9 cellular contexts compared by ENCODE assay signal in the genomic region with DNA sequence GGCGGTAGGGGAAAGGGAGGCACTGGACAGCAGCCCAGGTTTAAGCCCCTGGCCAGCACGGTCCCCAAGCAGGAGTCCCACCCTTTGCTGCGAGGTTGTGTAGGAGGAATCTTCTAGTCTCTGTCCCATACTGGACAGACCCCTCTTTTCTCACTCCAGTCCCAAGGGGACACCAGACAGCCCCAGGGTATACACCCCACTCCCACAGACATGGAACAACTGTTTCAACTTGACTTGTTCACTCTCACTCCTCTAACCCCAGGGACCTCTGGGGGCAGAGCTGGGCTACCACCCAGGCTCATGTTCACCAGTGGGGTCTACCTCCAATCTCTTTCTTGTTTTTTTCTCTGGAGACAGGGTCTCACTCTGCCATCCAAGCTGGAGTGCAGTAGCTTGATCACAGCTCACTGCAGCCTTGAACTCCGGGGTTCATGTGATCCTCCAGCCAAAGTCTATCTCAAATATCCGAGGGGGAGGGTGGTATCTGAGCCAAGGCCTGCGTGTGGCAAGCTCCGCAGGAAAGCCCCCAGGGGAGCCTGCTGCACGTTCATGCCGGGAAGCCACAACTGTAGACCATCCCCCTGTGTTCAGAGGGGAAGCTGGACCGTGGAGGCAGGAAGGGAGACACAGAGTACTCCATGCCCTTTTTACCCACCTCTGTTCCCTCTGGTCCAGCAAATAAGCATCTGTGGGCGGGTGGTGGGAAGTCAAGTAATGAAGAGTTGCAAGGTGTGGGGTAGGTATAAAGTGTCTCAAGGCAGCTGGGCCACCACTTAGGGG. TPM values are rescaled to one million over a fixed set of nuclear protein-coding genes. Genes with fewer than 3 reads are reported as not detected.
DNase-seq lines count a peak whose midpoint lies in the region; ATAC-seq, FAIRE-seq and TF ChIP-seq lines count a peak whose summit lies in the region.
"Had no signal": no experiment of that assay in that cellular context is flagged by ENCODE, and none has a peak within 500 bp of the region (broad histone marks: within the 10 kb centered on the region; RNA-seq: fewer than 3 reads in every experiment).

No MANE protein-coding gene starts in this region.

- H4K91ac ChIP-seq in H9 (ENCODE audit: insufficient read length, low read depth, low read length) = no peak overlapping the region

- ATAC-seq in A549 = no peak
- ATAC-seq in activated naive CD8-positive, alpha-beta T cell treated with anti-CD3 and anti-CD28 coated beads, Interleukin-2, amount 50 U/mL, for 24 hours = no peak
- no peak for ATAC-seq in right lobe of liver
- no peak for ATAC-seq in HG02938 (IDR thresholded peaks at IDR 0.05; ENCODE audit: unreplicated experiment)

- peaks cover 26 to 44% (median 32%) of the 10 kb centered on the region in 3 experiments for H3K36me3 Mint-ChIP-seq in H9 (ENCODE audit: insufficient read depth in 1 of 3, low read depth in 3 of 3)
- H3K36me3 Mint-ChIP-seq in activated naive CD8-positive, alpha-beta T cell treated with anti-CD3 and anti-CD28 coated beads, Interleukin-2, amount 50 U/mL, for 24 hours (ENCODE audit: low read depth) = peaks cover 6% of the 10 kb centered on the region

- 63% methylated on average over 9 of the region's 11 CpGs for WGBS in A549 (ENCODE audit: missing lambda C conversion rate)
- WGBS in H9 (ENCODE audit: extremely low coverage, insufficient read length, low lambda C conversion rate) = no CpG with 5 or more reads among the region's 11 CpGs
- WGBS in right lobe of liver (ENCODE audit: insufficient coverage, low coverage, low lambda C conversion rate, missing lambda C conversion rate) = 22% methylated on average over 6 of the region's 11 CpGs

- peaks cover 12% of the 10 kb centered on the region for H3K23me2 ChIP-seq in H9 (ENCODE audit: insufficient read length, low read depth, low read length, poor library complexity, severe bottlenecking)

- H3K18ac ChIP-seq in H9 (ENCODE audit: insufficient read length, low read depth, low read length) = no peak overlapping the region

- H2BK20ac ChIP-seq in H9 (ENCODE audit: low read depth, low read length, poor library complexity, severe bottlenecking) = no peak overlapping the region

- no peak overlapping the region for H3K23ac ChIP-seq in H9 (ENCODE audit: insufficient read length, low read depth, low read length)

- no peak overlapping the region for H3K14ac ChIP-seq in H9 (ENCODE audit: insufficient read depth, low read length)

- H3K4me2 ChIP-seq in A549 = peak overlapping the region; percentile 97
- H3K4me2 ChIP-seq in H9 (ENCODE audit: insufficient read depth, insufficient read length, low read length) = no peak overlapping the region

- no peak for TF ChIP-seq RAD21 in A549 (conservative IDR thresholded peaks at IDR 0.05 in 1 of 2, IDR thresholded peaks at IDR 0.05 in 1 of 2)

- H3K27ac Mint-ChIP-seq in H9 = no peak overlapping the region
- peak overlapping the region; percentile 77 for H3K27ac Mint-ChIP-seq in activated naive CD8-positive, alpha-beta T cell treated with anti-CD3 and anti-CD28 coated beads, Interleukin-2, amount 50 U/mL, for 24 hours

- H3K4me1 ChIP-seq in A549 = peaks cover 26% of the 10 kb centered on the region
- H3K4me1 ChIP-seq in H9 (ENCODE audit: insufficient read depth, low read length) = no peaks in the 10 kb centered on the region
- peaks cover 0 to 22% (median 11%) of the 10 kb centered on the region in 4 donors for H3K4me1 ChIP-seq in right lobe of liver

- H3K27ac ChIP-seq in A549 (peak overlapping the region in 1 of 2 experiments; percentile 99; a peak in 3 of 6 replicates), H9 (ENCODE audit: insufficient read length, low read depth, low read length) (no peak overlapping the region), right lobe of liver (no peak overlapping the region)

- H4K8ac ChIP-seq in H9 (replicated peaks; ENCODE audit: insufficient read length, low read depth, low read length) = no peak overlapping the region

- intact Hi-C loops in right lobe of liver (cut with DNase I) = no loop called here

- TF ChIP-seq CTCF in A549 (IDR thresholded peaks at IDR 0.05) (no peak), H9 (conservative IDR thresholded peaks at IDR 0.05) (no peak), right lobe of liver (IDR thresholded peaks at IDR 0.05) (no peak)

- no peaks in the 10 kb centered on the region for H3K79me2 ChIP-seq in H9 (ENCODE audit: insufficient read depth, low read length)

- H3K27me3 ChIP-seq in H9 (ENCODE audit: insufficient read depth, low read length) = 0 out of 2 replicates have a peak, but pooled peaks cover 3% of the 10 kb centered on the region
- H3K27me3 ChIP-seq in right lobe of liver = no peaks in the 10 kb centered on the region

- H3K4me1 Mint-ChIP-seq in H9 = peaks cover 13 to 16% of the 10 kb centered on the region in 2 experiments
- H3K4me1 Mint-ChIP-seq in activated naive CD8-positive, alpha-beta T cell treated with anti-CD3 and anti-CD28 coated beads, Interleukin-2, amount 50 U/mL, for 24 hours = peaks cover 31% of the 10 kb centered on the region

- H3K4me3 ChIP-seq in A549 (peak overlapping the region; percentile 87), right lobe of liver (no peak overlapping the region)

- H3T11ph ChIP-seq in H9 (ENCODE audit: low read length) = no peak overlapping the region

- POLR2A ChIA-PET in A549 (lab: Yijun Ruan, JAX) = interaction anchor here (2.2 kb wide), 1 partner anchor 34 kb away, joined by 7 read pairs; a partner anchor contains a TSS

- FAIRE-seq in A549 (lab: Jason Lieb, UNC) = no peak

- H2BK12ac ChIP-seq in H9 (ENCODE audit: insufficient read length, low read depth, low read length) = no peak overlapping the region

- no peak overlapping the region for H2BK15ac ChIP-seq in H9 (ENCODE audit: low read depth, low read length)

- no peak for TF ChIP-seq POLR2A in A549 (IDR thresholded peaks at IDR 0.05; ENCODE audit: low read length)
- TF ChIP-seq POLR2A in right lobe of liver (IDR thresholded peaks at IDR 0.05) = no peak

- H3K27me3 Mint-ChIP-seq in H9 (ENCODE audit: low read depth) = peaks cover 17% of the 10 kb centered on the region
- no peaks in the 10 kb centered on the region for H3K27me3 Mint-ChIP-seq in activated naive CD8-positive, alpha-beta T cell treated with anti-CD3 and anti-CD28 coated beads, Interleukin-2, amount 50 U/mL, for 24 hours

- no peak for DNase-seq in A549 (ENCODE audit: low read depth in 1 of 2, low spot score in 1 of 2)
- no peak for DNase-seq in H9
- no peak for DNase-seq in activated naive CD8-positive, alpha-beta T cell treated with anti-CD3 and anti-CD28 coated beads, Interleukin-2, amount 50 U/mL, for 24 hours
- DNase-seq in right lobe of liver = peak; percentile 17 to 46 (median 43)
- DNase-seq in activated effector memory CD4-positive, alpha-beta T cell treated with Interleukin-2 at 50 U/mL for 16 hours = no peak
- DNase-seq in stimulated activated CD4-positive, alpha-beta T cell treated with anti-CD3 and anti-CD28 coated beads, Interleukin-2, amount 100 ng/mL, for 24 hours = no peak
- no peak for DNase-seq in AML-193 (lab: John Stamatoyannopoulos, UW)
- DNase-seq: DMS79 treated with DMSO at 0.1 percent for 48 hours had no signal

- no peak for TF ChIP-seq EP300 in A549 (IDR thresholded peaks at IDR 0.05)

- CTCF ChIA-PET in A549 (lab: Yijun Ruan, JAX) = interaction anchor here (0.6 to 10.9 kb wide), 21 partner anchors 11 to 183 kb away, joined by 3 to 181 read pairs (median 7); a partner anchor contains a TSS

- H3K4ac ChIP-seq in H9 (ENCODE audit: low read depth, low read length) = no peak overlapping the region

- H3K36me3 ChIP-seq in right lobe of liver = peaks cover 0 to 22% (median 8%) of the 10 kb centered on the region in 4 donors

- no peak overlapping the region for H3K9ac ChIP-seq in H9 (ENCODE audit: extremely low read depth, insufficient read length, low read length)

- no peaks in the 10 kb centered on the region for H4K20me1 ChIP-seq in H9 (ENCODE audit: control insufficient read depth, insufficient read depth, insufficient read length)

- H2BK120ac ChIP-seq in H9 (ENCODE audit: low read depth, low read length, poor library complexity, severe bottlenecking) = no peak overlapping the region

- H2BK5ac ChIP-seq in H9 (ENCODE audit: insufficient read length, low read length) = no peak overlapping the region

- peaks cover 9 to 12% of the 10 kb centered on the region in 2 experiments for H3K9me3 Mint-ChIP-seq in H9
- H3K9me3 Mint-ChIP-seq in activated naive CD8-positive, alpha-beta T cell treated with anti-CD3 and anti-CD28 coated beads, Interleukin-2, amount 50 U/mL, for 24 hours = no peaks in the 10 kb centered on the region

- no peak overlapping the region for H4K5ac ChIP-seq in H9 (ENCODE audit: insufficient read length, low read depth, low read length)

- H2AFZ ChIP-seq in H9 (ENCODE audit: low read length) = no peak overlapping the region

- no peaks in the 10 kb centered on the region for H3K79me1 ChIP-seq in H9 (ENCODE audit: insufficient read depth, low read depth, low read length, poor library complexity, severe bottlenecking)

- H3K56ac ChIP-seq in H9 (ENCODE audit: insufficient read length, low read depth, low read length) = no peak overlapping the region

- H3K4me3 Mint-ChIP-seq in H9 = peak overlapping the region; percentile 84 to 91
- H3K4me3 Mint-ChIP-seq in activated naive CD8-positive, alpha-beta T cell treated with anti-CD3 and anti-CD28 coated beads, Interleukin-2, amount 50 U/mL, for 24 hours = peak overlapping the region; percentile 82

- no peaks in the 10 kb centered on the region for H3K9me3 ChIP-seq in A549
- no peaks in the 10 kb centered on the region for H3K9me3 ChIP-seq in H9 (ENCODE audit: control insufficient read depth, low read depth, low read length)
- H3K9me3 ChIP-seq in right lobe of liver = no peaks in the 10 kb centered on the region

- H2AK5ac ChIP-seq in H9 (ENCODE audit: insufficient read length, low read length) = no peak overlapping the region

RNA-seq across cellular contexts. Expression of a gene that starts 1.8 kb away (rescaled TPM):
- polyA plus RNA-seq in A549 (2011; rRNA removed) (79.8 and 94.5 TPM in 2 replicates), A549 (2017; fragmentation: RNase III; extraction: RNeasy Plus Mini Kit Qiagen cat#74134 plus additional on column Dnase treatment) (92.6 to 97.2 TPM (median 94.1 TPM) in 3 replicates)
- 191 and 205 TPM in 2 replicates for polyA plus RNA-seq in A549 (2012; cell fraction: cytosol; rRNA removed)
- 242 and 295 TPM in 2 replicates for polyA plus RNA-seq in A549 (2012; cell fraction: nucleus; rRNA removed)
- polyA minus RNA-seq in A549 (2011; rRNA and poly(A)+ RNA removed) = 95.4 and 96.9 TPM in 2 replicates
- total RNA-seq in H9 (2021) (60.4 and 63.9 TPM in 2 replicates), right lobe of liver (10 to 100 TPM; 27.2 to 67.2 (median 30.5) TPM)

RNA-seq across cellular contexts. Expression of a gene that starts 23.5 kb away (rescaled TPM):
- polyA plus RNA-seq in A549 (2011; rRNA removed) = 11.9 and 18.1 TPM in 2 replicates
- polyA plus RNA-seq in A549 (2012; cell fraction: cytosol; rRNA removed) = 0.89 and 0.93 TPM in 2 replicates
- polyA plus RNA-seq in A549 (2012; cell fraction: nucleus; rRNA removed) = 0.55 and 1.0 TPM in 2 replicates
- polyA plus RNA-seq in A549 (2017; fragmentation: RNase III; extraction: RNeasy Plus Mini Kit Qiagen cat#74134 plus additional on column Dnase treatment) = 2.3 to 3.0 TPM (median 2.6 TPM) in 3 replicates
- polyA minus RNA-seq in A549 (2011; rRNA and poly(A)+ RNA removed) = 5.7 and 7.4 TPM in 2 replicates
- total RNA-seq in H9 (2021) = not detected in 2 replicates
- total RNA-seq in right lobe of liver = 10 to 100 TPM in 4 of 6 experiments, 1 to 10 TPM in 2; 2.7 to 81.8 (median 18.1) TPM

RNA-seq across cellular contexts. Expression of a gene that starts 34.3 kb away (rescaled TPM):
- polyA plus RNA-seq in A549 (2011; rRNA removed) (23.0 and 23.8 TPM in 2 replicates), A549 (2017; fragmentation: RNase III; extraction: RNeasy Plus Mini Kit Qiagen cat#74134 plus additional on column Dnase treatment) (23.3 to 28.1 TPM (median 26.0 TPM) in 3 replicates)
- 39.6 and 58.1 TPM in 2 replicates for polyA plus RNA-seq in A549 (2012; cell fraction: cytosol; rRNA removed)
- 36.5 and 39.0 TPM in 2 replicates for polyA plus RNA-seq in A549 (2012; cell fraction: nucleus; rRNA removed)
- 8.4 and 8.9 TPM in 2 replicates for polyA minus RNA-seq in A549 (2011; rRNA and poly(A)+ RNA removed)
- total RNA-seq in H9 (2021) (72.5 and 74.9 TPM in 2 replicates), right lobe of liver (100 to 1,000 TPM in 2 of 6 experiments, 10 to 100 TPM in 4; 13.5 to 192 (median 17.7) TPM)

RNA-seq across cellular contexts. Expression of a gene that starts 57.7 kb away (rescaled TPM):
- polyA plus RNA-seq in A549 (2011; rRNA removed) (7.0 TPM in 2 replicates), A549 (2017; fragmentation: RNase III; extraction: RNeasy Plus Mini Kit Qiagen cat#74134 plus additional on column Dnase treatment) (6.5 to 7.0 TPM (median 7.0 TPM) in 3 replicates)
- 8.1 and 9.1 TPM in 2 replicates for polyA plus RNA-seq in A549 (2012; cell fraction: cytosol; rRNA removed)
- polyA plus RNA-seq in A549 (2012; cell fraction: nucleus; rRNA removed) = 19.7 and 19.8 TPM in 2 replicates
- 6.6 and 7.0 TPM in 2 replicates for polyA minus RNA-seq in A549 (2011; rRNA and poly(A)+ RNA removed)
- total RNA-seq in H9 (2021) (16.0 and 16.9 TPM in 2 replicates), right lobe of liver (10 to 100 TPM; 21.2 to 81.5 (median 53.3) TPM)

RNA-seq across cellular contexts. Expression of a gene that starts 58.6 kb away (rescaled TPM):
- polyA plus RNA-seq in A549 (2011; rRNA removed) (6.0 and 7.8 TPM in 2 replicates), A549 (2017; fragmentation: RNase III; extraction: RNeasy Plus Mini Kit Qiagen cat#74134 plus additional on column Dnase treatment) (6.8 to 7.6 TPM (median 7.5 TPM) in 3 replicates)
- polyA plus RNA-seq in A549 (2012; cell fraction: cytosol; rRNA removed) = 7.8 and 10.3 TPM in 2 replicates
- polyA plus RNA-seq in A549 (2012; cell fraction: nucleus; rRNA removed) = 6.8 and 7.3 TPM in 2 replicates
- 7.6 and 11.6 TPM in 2 replicates for polyA minus RNA-seq in A549 (2011; rRNA and poly(A)+ RNA removed)
- total RNA-seq in H9 (2021) (6.3 TPM in 2 replicates), right lobe of liver (1 to 10 TPM; 3.9 to 6.8 (median 5.7) TPM)

Comparison
In these comparisons a context has a peak if more than half of its experiments do, and no peak if none do; other contexts are left out.
1. DNase-seq: peak in right lobe of liver (3 of 3); none in A549 (0 of 2), H9 (single experiment), activated naive CD8-positive, alpha-beta T cell treated with anti-CD3 and anti-CD28 coated beads, Interleukin-2, amount 50 U/mL, for 24 hours (single experiment), activated effector memory CD4-positive, alpha-beta T cell treated with Interleukin-2 at 50 U/mL for 16 hours (single experiment), stimulated activated CD4-positive, alpha-beta T cell treated with anti-CD3 and anti-CD28 coated beads, Interleukin-2, amount 100 ng/mL, for 24 hours (0 of 2) and AML-193 (0 of 2).